In genomic region chr1:162632743-162633326, GRCh38 we compare ENCODE assay signal across 1 cellular context.
A peak's percentile ranks its signal among the peaks of the same experiment; 100 is the strongest.
TF ChIP-seq lines count a peak whose summit lies in the region.

No MANE protein-coding gene starts in this region.

TF ChIP-seq in GM12878, 131 proteins besides CTCF, POLR2A, EP300 and RAD21 (continued from another document):
- TF ChIP-seq ZNF687 (IDR thresholded peaks at IDR 0.05) (peak; percentile 34; the same call in 1 of the 2 replicates), HCFC1 (IDR thresholded peaks at IDR 0.05; ENCODE audit: low read length) (no peak), SIX5 (IDR thresholded peaks at IDR 0.05; ENCODE audit: low read depth, low read length, severe bottlenecking) (no peak), ATF7 (IDR thresholded peaks at IDR 0.05; ENCODE audit: low read depth) (no peak; the same call in 1 of the 2 replicates), NR2C1 (IDR thresholded peaks at IDR 0.05) (no peak), MYB (IDR thresholded peaks at IDR 0.05; ENCODE audit: borderline replicate concordance, low read depth, low read length) (no peak), DPF2 (IDR thresholded peaks at IDR 0.05) (no peak), SUPT20H (IDR thresholded peaks at IDR 0.05; ENCODE audit: borderline replicate concordance, control insufficient read depth, low read depth, low read length) (no peak), PAX5 (IDR thresholded peaks at IDR 0.05; ENCODE audit: borderline replicate concordance, low read depth, low read length) (no peak), REST (IDR thresholded peaks at IDR 0.05; ENCODE audit: low read depth, low read length) (no peak), YY1 (IDR thresholded peaks at IDR 0.05; ENCODE audit: low read depth, low read length) (peak; percentile 41; the same call in 1 of the 2 replicates), ZBTB40 (IDR thresholded peaks at IDR 0.05; ENCODE audit: borderline replicate concordance) (peak; percentile 24; the same call in 1 of the 2 replicates), IKZF1 (conservative IDR thresholded peaks at IDR 0.05) (peak; percentile 51; the same call in 1 of the 2 replicates), TAF1 (IDR thresholded peaks at IDR 0.05; ENCODE audit: borderline replicate concordance, low read depth, low read length) (0 out of 2 replicates have a peak, but pooled peaks have one; percentile 18), CUX1 (IDR thresholded peaks at IDR 0.05; ENCODE audit: insufficient replicate concordance, low read depth, low read length) (peak; percentile 83), PBX3 (IDR thresholded peaks at IDR 0.05; ENCODE audit: insufficient replicate concordance, low read depth, low read length) (no peak), JUNB (IDR thresholded peaks at IDR 0.05) (no peak), SRF (IDR thresholded peaks at IDR 0.05; ENCODE audit: low read depth in 2 of 2, low read length in 2 of 2) (peak; percentile 50 to 98), TCF3 (IDR thresholded peaks at IDR 0.05; ENCODE audit: borderline replicate concordance, insufficient read depth, low read depth, low read length) (no peak), BRCA1 (IDR thresholded peaks at IDR 0.05; ENCODE audit: low read depth, low read length) (no peak), BCL3 (IDR thresholded peaks at IDR 0.05; ENCODE audit: borderline replicate concordance, insufficient read depth, low read depth, low read length, poor library complexity, severe bottlenecking) (no peak), NR2C2 (IDR thresholded peaks at IDR 0.05; ENCODE audit: borderline replicate concordance, control insufficient read depth, insufficient read length, low read depth) (peak; percentile 77), KAT2A (conservative IDR thresholded peaks at IDR 0.05; ENCODE audit: control insufficient read depth, low read depth, low read length) (no peak), KDM1A (IDR thresholded peaks at IDR 0.05; ENCODE audit: borderline replicate concordance) (no peak), GATAD2B (conservative IDR thresholded peaks at IDR 0.05; ENCODE audit: low read depth) (no peak), NRF1 (conservative IDR thresholded peaks at IDR 0.05; ENCODE audit: low read depth, low read length) (no peak), RAD51 (IDR thresholded peaks at IDR 0.05) (0 out of 2 replicates have a peak, but pooled peaks have one; percentile 31), MEF2A (IDR thresholded peaks at IDR 0.05; ENCODE audit: insufficient read depth, low read depth, low read length) (no peak)
